In genomic region chr1:156230102-156230501, GRCh38 we compare ENCODE assay signal across 20 cellular contexts. TPM values are rescaled to one million over a fixed set of nuclear protein-coding genes. Genes with fewer than 3 reads are reported as not detected.
DNase-seq lines count a peak whose midpoint lies in the region; ATAC-seq, FAIRE-seq and TF ChIP-seq lines count a peak whose summit lies in the region.
"Had no signal": no experiment of that assay in that cellular context is flagged by ENCODE, and none has a peak within 500 bp of the region (broad histone marks: within the 10 kb centered on the region; RNA-seq: fewer than 3 reads in every experiment).

No MANE protein-coding gene starts in this region.

- H3K4me2 ChIP-seq in K562 (ENCODE audit: insufficient read depth, low read length): no peak overlapping the region
- no peak overlapping the region for H3K4me2 ChIP-seq in neural progenitor cell

- TF ChIP-seq POLR2A in K562 (conservative IDR thresholded peaks at IDR 0.05): no peak

- in situ Hi-C loops in K562 (cut with MboI) (loop anchor here (5.0 kb wide), 1 partner anchor 83 kb away; no protein-coding TSS in a partner anchor), G401 (cut with HindIII; ENCODE audit: low sequenced_read_pairs) (no loop called here)

- H3F3A ChIP-seq in neural progenitor cell (ENCODE audit: low read depth): peaks cover under 1% of the 10 kb centered on the region

- H3K4me3 Mint-ChIP-seq in activated naive CD8-positive, alpha-beta T cell: no peak overlapping the region
- H3K4me3 Mint-ChIP-seq in activated naive CD8-positive, alpha-beta T cell treated with anti-CD3 and anti-CD28 coated beads for 36 hours: no peak overlapping the region
- H3K4me3 Mint-ChIP-seq in T-helper 17 cell (peak overlapping the region; percentile 19), neural progenitor cell (no peak overlapping the region)
- H3K4me3 Mint-ChIP-seq: CD8-positive, alpha-beta T cell had no signal

- H2AFZ ChIP-seq in K562 (ENCODE audit: low read depth, low read length) (no peak overlapping the region), neural progenitor cell (replicated peaks) (no peak overlapping the region)

- POLR2A ChIA-PET in K562 (lab: Yijun Ruan, JAX): interaction anchor here (0.6 to 1.2 kb wide), 5 partner anchors 14 to 102 kb away, joined by 3 read pairs; no protein-coding TSS in a partner anchor

- BruUV-seq in K562 (replicated peaks; lab: Mats Ljungman, UMichigan): no TSS peak

- H3K4me3 ChIP-seq in K562: no peak overlapping the region
- no peak overlapping the region for H3K4me3 ChIP-seq in neural progenitor cell

- no peaks in the 10 kb centered on the region for H3K9me3 Mint-ChIP-seq in activated naive CD8-positive, alpha-beta T cell (ENCODE audit: low read depth)
- no peaks in the 10 kb centered on the region for H3K9me3 Mint-ChIP-seq in activated naive CD8-positive, alpha-beta T cell treated with anti-CD3 and anti-CD28 coated beads for 36 hours
- no peaks in the 10 kb centered on the region for H3K9me3 Mint-ChIP-seq in neural progenitor cell
- H3K9me3 Mint-ChIP-seq: CD8-positive, alpha-beta T cell had no signal

- H3K9ac ChIP-seq in K562 (ENCODE audit: insufficient read depth in 1 of 2, low read depth in 2 of 2, low read length in 2 of 2) (no peak overlapping the region), neural progenitor cell (no peak overlapping the region)

- intact Hi-C loops in K562 (cut with micrococcal nuclease): loop anchor here (5.0 kb wide), 1 partner anchor 217 kb away; no protein-coding TSS in a partner anchor

- 32% methylated on average over 8 of the region's 8 CpGs for WGBS in K562 (ENCODE audit: insufficient coverage, low coverage, missing lambda C conversion rate)

- H3K9me3 ChIP-seq in T-helper 17 cell (ENCODE audit: control insufficient read depth, low read length, poor library complexity, severe bottlenecking) (no peaks in the 10 kb centered on the region), K562 (replicated peaks; ENCODE audit: control insufficient read depth, insufficient read depth, low read depth, low read length) (no peaks in the 10 kb centered on the region), neural progenitor cell (ENCODE audit: low read depth) (no peaks in the 10 kb centered on the region)

- TF ChIP-seq CTCF in K562 (IDR thresholded peaks at IDR 0.05 in 2 of 3, conservative IDR thresholded peaks at IDR 0.05 in 1 of 3; ENCODE audit: insufficient read depth in 2 of 3, low read depth in 1 of 3, low read length in 3 of 3) (no peak), neural progenitor cell (IDR thresholded peaks at IDR 0.05) (no peak)

- peaks cover 9 to 14% of the 10 kb centered on the region in 2 experiments; a peak in 4 of 5 replicates for H3K4me1 ChIP-seq in K562 (replicated peaks in 1 of 2; ENCODE audit: control insufficient read depth in 2 of 2, insufficient read depth in 2 of 2, low read length in 2 of 2)
- H3K4me1 ChIP-seq in neural progenitor cell: no peaks in the 10 kb centered on the region

- H3K27ac ChIP-seq in K562 (ENCODE audit: extremely low read depth, low read depth, low read length) (no peak overlapping the region), neural progenitor cell (no peak overlapping the region)

- no peak for ATAC-seq in T-helper 17 cell
- ATAC-seq in K562: peak; percentile 45
- no peak for ATAC-seq in HG03280 (IDR thresholded peaks at IDR 0.05; ENCODE audit: unreplicated experiment)
- ATAC-seq: CD8-positive, alpha-beta T cell had no signal

- H3K36me3 ChIP-seq in K562 (ENCODE audit: control insufficient read depth, insufficient read depth, low read length): peaks cover 31% of the 10 kb centered on the region; the same call in 2 of the 3 replicates
- H3K36me3 ChIP-seq in neural progenitor cell: peaks cover 5% of the 10 kb centered on the region

- H4K20me1 ChIP-seq in K562 (replicated peaks; ENCODE audit: control insufficient read depth, insufficient read depth, low read length): no peaks in the 10 kb centered on the region
- peaks cover 4% of the 10 kb centered on the region for H4K20me1 ChIP-seq in neural progenitor cell (ENCODE audit: low read depth)

- H3K27ac Mint-ChIP-seq in activated naive CD8-positive, alpha-beta T cell: peak overlapping the region; percentile 46
- H3K27ac Mint-ChIP-seq in activated naive CD8-positive, alpha-beta T cell treated with anti-CD3 and anti-CD28 coated beads for 36 hours: no peak overlapping the region
- H3K27ac Mint-ChIP-seq in T-helper 17 cell (peak overlapping the region; percentile 54), neural progenitor cell (peak overlapping the region; percentile 69)
- H3K27ac Mint-ChIP-seq: CD8-positive, alpha-beta T cell had no signal

- H3K27me3 ChIP-seq in K562 (ENCODE audit: control insufficient read depth in 2 of 2, insufficient read depth in 2 of 2, low read length in 2 of 2) (no peaks in the 10 kb centered on the region), neural progenitor cell (no peaks in the 10 kb centered on the region)

- no peaks in the 10 kb centered on the region for H3K27me3 Mint-ChIP-seq in activated naive CD8-positive, alpha-beta T cell
- H3K27me3 Mint-ChIP-seq in activated naive CD8-positive, alpha-beta T cell treated with anti-CD3 and anti-CD28 coated beads for 36 hours: no peaks in the 10 kb centered on the region
- H3K27me3 Mint-ChIP-seq in T-helper 17 cell (no peaks in the 10 kb centered on the region), neural progenitor cell (ENCODE audit: insufficient read depth, low read depth) (peaks cover 4% of the 10 kb centered on the region)

- TF ChIP-seq RAD21 in K562 (CRISPR knock-in tag; conservative IDR thresholded peaks at IDR 0.05 in 1 of 2, IDR thresholded peaks at IDR 0.05 in 1 of 2): no peak

- no peak for FAIRE-seq in K562 (lab: Jason Lieb, UNC)
- FAIRE-seq: GM18507, HTR-8/SVneo had no signal

- peaks cover 13% of the 10 kb centered on the region for H3K36me3 Mint-ChIP-seq in activated naive CD8-positive, alpha-beta T cell
- H3K36me3 Mint-ChIP-seq in activated naive CD8-positive, alpha-beta T cell treated with anti-CD3 and anti-CD28 coated beads for 36 hours: peaks cover 23% of the 10 kb centered on the region
- peaks cover 5% of the 10 kb centered on the region for H3K36me3 Mint-ChIP-seq in T-helper 17 cell (ENCODE audit: low read depth)
- H3K36me3 Mint-ChIP-seq in neural progenitor cell: peaks cover 18% of the 10 kb centered on the region

- no peak for TF ChIP-seq EP300 in K562 (IDR thresholded peaks at IDR 0.05; ENCODE audit: low read length)

- no peaks in the 10 kb centered on the region for H3K79me2 ChIP-seq in K562 (ENCODE audit: control insufficient read depth, insufficient read depth, low read length)
- no peaks in the 10 kb centered on the region for H3K79me2 ChIP-seq in neural progenitor cell (ENCODE audit: low read depth)

- no peak for DNase-seq in activated naive CD8-positive, alpha-beta T cell treated with anti-CD3 and anti-CD28 coated beads for 36 hours
- DNase-seq in T-helper 17 cell (no peak), K562 (ENCODE audit: extremely low read depth in 1 of 4, low spot score in 3 of 4) (no peak), neural progenitor cell (ENCODE audit: low spot score) (no peak), NCI-H146 (lab: John Stamatoyannopoulos, UW) (no peak), G401 (ENCODE audit: low spot score) (no peak)
- DNase-seq: CD8-positive, alpha-beta T cell; H7; KBM-7; MV-4-11; NCI-H1105; NCI-H2029; NCI-H2227 treated with DMSO at 0.1 percent for 48 hours; NCI-H526 treated with DMSO at 0.1 percent for 48 hours; RPMI8226; SHP77 treated with DMSO at 0.1 percent for 48 hours had no signal

- CTCF ChIA-PET in K562 (lab: Yijun Ruan, JAX; ENCODE audit: low intra/inter-chr PET ratio): no interaction called here

- H3K4me1 Mint-ChIP-seq in activated naive CD8-positive, alpha-beta T cell (ENCODE audit: low read depth): peaks cover 15% of the 10 kb centered on the region
- H3K4me1 Mint-ChIP-seq in activated naive CD8-positive, alpha-beta T cell treated with anti-CD3 and anti-CD28 coated beads for 36 hours: peaks cover 27% of the 10 kb centered on the region
- H3K4me1 Mint-ChIP-seq in T-helper 17 cell (peaks cover 13% of the 10 kb centered on the region), neural progenitor cell (peaks cover 4% of the 10 kb centered on the region)

- no peaks in the 10 kb centered on the region for H3K9me1 ChIP-seq in K562 (ENCODE audit: control insufficient read depth, insufficient read depth, low read length)

RNA-seq across cellular contexts. Expression of gene BGLAP, which starts 11.9 kb away (rescaled TPM):
- total RNA-seq in activated naive CD8-positive, alpha-beta T cell treated with anti-CD3 and anti-CD28 coated beads for 36 hours: 1 to 10 TPM; 1.6 to 2.2 TPM
- total RNA-seq in T-helper 17 cell (1 to 10 TPM; 1.1 to 3.7 TPM), K562 (2014; rRNA removed) (0.23 and 0.82 TPM in 2 replicates), K562 (2014; rRNA removed; fragmentation: Illumina TruSeq; extraction: Trizol) (0.15 TPM in 1 of 2 replicates, not detected in the other), K562 (2015; rRNA removed; fragmentation: Illumina TruSeq; extraction: Trizol) (0.33 and 0.49 TPM in 2 replicates), K562 (2021) (0.22 and 1.2 TPM in 2 replicates), neural progenitor cell (ENCODE audit: low replicate concordance) (0.22 and 0.40 TPM in 2 replicates)
- total RNA-seq in K562 (2011; cell fraction: chromatin; rRNA removed; ENCODE audit: low replicate concordance): 3.2 and 9.2 TPM in 2 replicates
- 5.9 and 10.2 TPM in 2 replicates for total RNA-seq in K562 (2011; cell fraction: nucleolus; rRNA removed)
- 3.1 and 9.2 TPM in 2 replicates for total RNA-seq in K562 (2011; cell fraction: nucleoplasm; rRNA removed)
- polyA plus RNA-seq in K562 (2011; rRNA removed) (0.54 and 0.92 TPM in 2 replicates), K562 (2014; fragmentation: Illumina TruSeq; extraction: Trizol) (not detected in 2 replicates), K562 (2014; fragmentation: Nextera tagmentation; extraction: Ambion mirVana) (not detected), K562 (2014; rRNA removed) (1.4 and 1.6 TPM in 2 replicates)
- 0.63 and 1.2 TPM in 2 replicates for polyA plus RNA-seq in K562 (2011; cell fraction: cytosol; rRNA removed)
- polyA plus RNA-seq in K562 (2011; cell fraction: nucleus; rRNA removed): 4.3 and 7.0 TPM in 2 replicates
- polyA plus RNA-seq in K562 (2012): 0.51 and 0.96 TPM in 2 replicates
- polyA minus RNA-seq in K562 (2011; rRNA and poly(A)+ RNA removed): not detected in 2 replicates
- polyA minus RNA-seq in K562 (2011; cell fraction: cytosol; rRNA and poly(A)+ RNA removed): not detected in 2 replicates
- polyA minus RNA-seq in K562 (2011; cell fraction: nucleus; rRNA and poly(A)+ RNA removed): 1.2 and 1.4 TPM in 2 replicates
- total RNA-seq in G401 (2014; rRNA removed; shearing (Covaris generic)): not detected in 2 replicates

RNA-seq across cellular contexts. Expression of gene PMF1, which starts 17.3 kb away (rescaled TPM):
- total RNA-seq in activated naive CD8-positive, alpha-beta T cell treated with anti-CD3 and anti-CD28 coated beads for 36 hours: 10 to 100 TPM; 83.4 to 87.3 TPM
- total RNA-seq in T-helper 17 cell (10 to 100 TPM; 59.1 to 73.2 TPM), K562 (2014; rRNA removed) (88.4 and 88.8 TPM in 2 replicates), K562 (2014; rRNA removed; fragmentation: Illumina TruSeq; extraction: Trizol) (44.2 and 50.3 TPM in 2 replicates), K562 (2015; rRNA removed; fragmentation: Illumina TruSeq; extraction: Trizol) (61.5 and 63.0 TPM in 2 replicates), K562 (2021) (69.8 and 71.0 TPM in 2 replicates), neural progenitor cell (ENCODE audit: low replicate concordance) (99.3 and 103 TPM in 2 replicates)
- 31.8 and 57.2 TPM in 2 replicates for total RNA-seq in K562 (2011; cell fraction: chromatin; rRNA removed; ENCODE audit: low replicate concordance)
- total RNA-seq in K562 (2011; cell fraction: nucleolus; rRNA removed): 34.9 and 36.7 TPM in 2 replicates
- 40.1 and 51.5 TPM in 2 replicates for total RNA-seq in K562 (2011; cell fraction: nucleoplasm; rRNA removed)
- polyA plus RNA-seq in K562 (2011; rRNA removed) (74.1 and 79.0 TPM in 2 replicates), K562 (2014; fragmentation: Illumina TruSeq; extraction: Trizol) (80.5 and 82.2 TPM in 2 replicates), K562 (2014; fragmentation: Nextera tagmentation; extraction: Ambion mirVana) (10 to 100 TPM in 1 of 2 experiments, 1 to 10 TPM in 1; 9.4 to 18.9 TPM), K562 (2014; rRNA removed) (89.5 and 92.9 TPM in 2 replicates)
- 146 and 169 TPM in 2 replicates for polyA plus RNA-seq in K562 (2011; cell fraction: cytosol; rRNA removed)
- polyA plus RNA-seq in K562 (2011; cell fraction: nucleus; rRNA removed): 53.6 and 54.3 TPM in 2 replicates
- 52.9 and 60.4 TPM in 2 replicates for polyA plus RNA-seq in K562 (2012)
- 28.4 and 28.8 TPM in 2 replicates for polyA minus RNA-seq in K562 (2011; rRNA and poly(A)+ RNA removed)
- polyA minus RNA-seq in K562 (2011; cell fraction: cytosol; rRNA and poly(A)+ RNA removed): 22.6 and 27.6 TPM in 2 replicates
- polyA minus RNA-seq in K562 (2011; cell fraction: nucleus; rRNA and poly(A)+ RNA removed): 7.7 and 9.9 TPM in 2 replicates
- total RNA-seq in G401 (2014; rRNA removed; shearing (Covaris generic)): 97.2 and 127 TPM in 2 replicates

RNA-seq across cellular contexts. Expression of gene PAQR6, which starts 17.8 kb away (rescaled TPM):
- 1 to 10 TPM; 4.4 to 4.9 TPM for total RNA-seq in activated naive CD8-positive, alpha-beta T cell treated with anti-CD3 and anti-CD28 coated beads for 36 hours
- total RNA-seq in T-helper 17 cell (1 to 10 TPM; 2.8 to 3.1 TPM), K562 (2014; rRNA removed) (0.86 TPM in 2 replicates), K562 (2014; rRNA removed; fragmentation: Illumina TruSeq; extraction: Trizol) (0.32 and 0.62 TPM in 2 replicates), K562 (2015; rRNA removed; fragmentation: Illumina TruSeq; extraction: Trizol) (0.64 and 0.72 TPM in 2 replicates), K562 (2021) (1.0 and 1.2 TPM in 2 replicates), neural progenitor cell (ENCODE audit: low replicate concordance) (5.0 and 8.5 TPM in 2 replicates)
- 2.9 and 5.5 TPM in 2 replicates for total RNA-seq in K562 (2011; cell fraction: chromatin; rRNA removed; ENCODE audit: low replicate concordance)
- total RNA-seq in K562 (2011; cell fraction: nucleolus; rRNA removed): 3.5 and 4.3 TPM in 2 replicates
- 2.9 and 3.6 TPM in 2 replicates for total RNA-seq in K562 (2011; cell fraction: nucleoplasm; rRNA removed)
- polyA plus RNA-seq in K562 (2011; rRNA removed) (0.52 and 1.4 TPM in 2 replicates), K562 (2014; fragmentation: Illumina TruSeq; extraction: Trizol) (0.59 and 0.73 TPM in 2 replicates), K562 (2014; fragmentation: Nextera tagmentation; extraction: Ambion mirVana) (under 1 TPM; 0.07 to 0.23 TPM), K562 (2014; rRNA removed) (1.3 and 1.8 TPM in 2 replicates)
- 1.2 and 1.3 TPM in 2 replicates for polyA plus RNA-seq in K562 (2011; cell fraction: cytosol; rRNA removed)
- 10.9 and 15.4 TPM in 2 replicates for polyA plus RNA-seq in K562 (2011; cell fraction: nucleus; rRNA removed)
- polyA plus RNA-seq in K562 (2012): 1.6 and 4.4 TPM in 2 replicates
- not detected in 2 replicates for polyA minus RNA-seq in K562 (2011; rRNA and poly(A)+ RNA removed)
- polyA minus RNA-seq in K562 (2011; cell fraction: cytosol; rRNA and poly(A)+ RNA removed): not detected in 2 replicates
- polyA minus RNA-seq in K562 (2011; cell fraction: nucleus; rRNA and poly(A)+ RNA removed): 0.67 and 1.00 TPM in 2 replicates
- 0.07 and 2.0 TPM in 2 replicates for total RNA-seq in G401 (2014; rRNA removed; shearing (Covaris generic))

RNA-seq across cellular contexts. Expression of gene SLC25A44, which starts 36.2 kb away (rescaled TPM):
- total RNA-seq in activated naive CD8-positive, alpha-beta T cell treated with anti-CD3 and anti-CD28 coated beads for 36 hours: 10 to 100 TPM; 55.0 to 60.7 TPM
- total RNA-seq in T-helper 17 cell: 10 to 100 TPM; 14.4 to 21.6 TPM
- 27.5 and 49.0 TPM in 2 replicates for total RNA-seq in K562 (2011; cell fraction: chromatin; rRNA removed; ENCODE audit: low replicate concordance)
- 26.7 and 31.0 TPM in 2 replicates for total RNA-seq in K562 (2011; cell fraction: nucleolus; rRNA removed)
- total RNA-seq in K562 (2011; cell fraction: nucleoplasm; rRNA removed): 35.9 and 47.6 TPM in 2 replicates
- 9.0 and 13.9 TPM in 2 replicates for total RNA-seq in K562 (2014; rRNA removed)
- 11.9 and 12.2 TPM in 2 replicates for total RNA-seq in K562 (2014; rRNA removed; fragmentation: Illumina TruSeq; extraction: Trizol)
- 12.2 and 12.5 TPM in 2 replicates for total RNA-seq in K562 (2015; rRNA removed; fragmentation: Illumina TruSeq; extraction: Trizol)
- total RNA-seq in K562 (2021): 12.7 and 16.2 TPM in 2 replicates
- polyA plus RNA-seq in K562 (2011; rRNA removed): 21.8 and 27.7 TPM in 2 replicates
- polyA plus RNA-seq in K562 (2011; cell fraction: cytosol; rRNA removed): 18.8 and 22.8 TPM in 2 replicates
- polyA plus RNA-seq in K562 (2011; cell fraction: nucleus; rRNA removed): 22.5 and 23.8 TPM in 2 replicates
- 8.6 and 12.8 TPM in 2 replicates for polyA plus RNA-seq in K562 (2012)
- 22.8 and 25.2 TPM in 2 replicates for polyA plus RNA-seq in K562 (2014; fragmentation: Illumina TruSeq; extraction: Trizol)
- 1 to 10 TPM; 4.4 to 7.5 TPM for polyA plus RNA-seq in K562 (2014; fragmentation: Nextera tagmentation; extraction: Ambion mirVana)
- polyA plus RNA-seq in K562 (2014; rRNA removed): 11.2 and 12.8 TPM in 2 replicates
- polyA minus RNA-seq in K562 (2011; rRNA and poly(A)+ RNA removed): 22.9 and 29.2 TPM in 2 replicates
- polyA minus RNA-seq in K562 (2011; cell fraction: cytosol; rRNA and poly(A)+ RNA removed): 9.1 and 11.3 TPM in 2 replicates
- polyA minus RNA-seq in K562 (2011; cell fraction: nucleus; rRNA and poly(A)+ RNA removed): 7.4 and 9.0 TPM in 2 replicates
- 4.6 and 9.4 TPM in 2 replicates for total RNA-seq in neural progenitor cell (ENCODE audit: low replicate concordance)
- 7.3 and 11.9 TPM in 2 replicates for total RNA-seq in G401 (2014; rRNA removed; shearing (Covaris generic))

RNA-seq across cellular contexts. Expression of gene SMG5, which starts 52.5 kb away (rescaled TPM):
- total RNA-seq in activated naive CD8-positive, alpha-beta T cell treated with anti-CD3 and anti-CD28 coated beads for 36 hours: 10 to 100 TPM; 90.7 to 92.0 TPM
- total RNA-seq in T-helper 17 cell (10 to 100 TPM; 59.0 to 79.2 TPM), K562 (2014; rRNA removed) (56.0 and 71.6 TPM in 2 replicates), K562 (2014; rRNA removed; fragmentation: Illumina TruSeq; extraction: Trizol) (33.1 and 41.4 TPM in 2 replicates), K562 (2015; rRNA removed; fragmentation: Illumina TruSeq; extraction: Trizol) (53.1 and 53.7 TPM in 2 replicates), K562 (2021) (78.4 and 85.9 TPM in 2 replicates), neural progenitor cell (ENCODE audit: low replicate concordance) (45.9 and 84.5 TPM in 2 replicates)
- total RNA-seq in K562 (2011; cell fraction: chromatin; rRNA removed; ENCODE audit: low replicate concordance): 126 and 277 TPM in 2 replicates
- total RNA-seq in K562 (2011; cell fraction: nucleolus; rRNA removed): 112 and 123 TPM in 2 replicates
- 105 and 122 TPM in 2 replicates for total RNA-seq in K562 (2011; cell fraction: nucleoplasm; rRNA removed)
- polyA plus RNA-seq in K562 (2011; rRNA removed) (41.4 and 53.9 TPM in 2 replicates), K562 (2014; fragmentation: Illumina TruSeq; extraction: Trizol) (69.4 and 69.7 TPM in 2 replicates), K562 (2014; fragmentation: Nextera tagmentation; extraction: Ambion mirVana) (1 to 10 TPM; 1.4 to 1.6 TPM), K562 (2014; rRNA removed) (53.0 and 58.7 TPM in 2 replicates)
- 33.8 and 36.1 TPM in 2 replicates for polyA plus RNA-seq in K562 (2011; cell fraction: cytosol; rRNA removed)
- polyA plus RNA-seq in K562 (2011; cell fraction: nucleus; rRNA removed): 202 and 245 TPM in 2 replicates
- polyA plus RNA-seq in K562 (2012): 44.7 and 57.3 TPM in 2 replicates
- polyA minus RNA-seq in K562 (2011; rRNA and poly(A)+ RNA removed): 27.6 and 30.1 TPM in 2 replicates
- polyA minus RNA-seq in K562 (2011; cell fraction: cytosol; rRNA and poly(A)+ RNA removed): 18.5 and 20.0 TPM in 2 replicates
- polyA minus RNA-seq in K562 (2011; cell fraction: nucleus; rRNA and poly(A)+ RNA removed): 29.4 and 36.3 TPM in 2 replicates
- total RNA-seq in G401 (2014; rRNA removed; shearing (Covaris generic)): 46.3 and 73.5 TPM in 2 replicates
